Comparison of ENCODE assay signal across 14 cellular contexts in genomic region chr4:102268355-102268754, GRCh38.
DNase-seq lines count a peak whose midpoint lies in the region; ATAC-seq and TF ChIP-seq lines count a peak whose summit lies in the region.
"Had no signal": no experiment of that assay in that cellular context is flagged by ENCODE, and none has a peak within 500 bp of the region (broad histone marks: within the 10 kb centered on the region; RNA-seq: fewer than 3 reads in every experiment).

No MANE protein-coding gene starts in this region.

- peak overlapping the region; percentile 19 for H3K27ac Mint-ChIP-seq in MCF 10A (ENCODE audit: low read depth, unreplicated experiment)

- no peaks in the 10 kb centered on the region for H3K27me3 ChIP-seq in mammary epithelial cell (ENCODE audit: insufficient read depth, low read length)
- no peaks in the 10 kb centered on the region for H3K27me3 ChIP-seq in vagina
- no peaks in the 10 kb centered on the region for H3K27me3 ChIP-seq in heart right ventricle
- H3K27me3 ChIP-seq: BLaER1 had no signal

- in situ Hi-C loops in mammary epithelial cell (cut with MboI; ENCODE audit: low sequenced_read_pairs in 2 of 2) = no loop called here

- no peak for TF ChIP-seq POLR2A in vagina (IDR thresholded peaks at IDR 0.05)

- H3K9me3 ChIP-seq in mammary epithelial cell (replicated peaks; ENCODE audit: insufficient read depth, low read length) (no peaks in the 10 kb centered on the region), vagina (no peaks in the 10 kb centered on the region), heart right ventricle (no peaks in the 10 kb centered on the region)
- H3K9me3 ChIP-seq: BLaER1, HAP-1 had no signal

- H3K4me1 Mint-ChIP-seq in MCF 10A (ENCODE audit: insufficient read depth, unreplicated experiment) = no peaks in the 10 kb centered on the region

- H3K27ac ChIP-seq in mammary epithelial cell (ENCODE audit: insufficient read depth, low read depth, low read length) (no peak overlapping the region), vagina (no peak overlapping the region), heart right ventricle (no peak overlapping the region)
- H3K27ac ChIP-seq: 22Rv1, BLaER1 had no signal

- H3K36me3 ChIP-seq in mammary epithelial cell (ENCODE audit: insufficient read depth, low read length) (no peaks in the 10 kb centered on the region), vagina (no peaks in the 10 kb centered on the region), heart right ventricle (peaks cover 0 to 12% (median 0%) of the 10 kb centered on the region in 9 donors)
- H3K36me3 ChIP-seq: HAP-1 had no signal

- no peak overlapping the region for H3K4me2 ChIP-seq in mammary epithelial cell (ENCODE audit: insufficient read depth, low read depth, low read length)
- H3K4me2 ChIP-seq: BLaER1 had no signal

- H3K36me3 Mint-ChIP-seq in MCF 10A (ENCODE audit: insufficient read depth, unreplicated experiment) = peaks cover 65% of the 10 kb centered on the region

- H3K27me3 Mint-ChIP-seq in MCF 10A (ENCODE audit: insufficient read depth, unreplicated experiment) = no peaks in the 10 kb centered on the region
- H3K27me3 Mint-ChIP-seq: CD8-positive, alpha-beta memory T cell had no signal

- dilution Hi-C loops in mammary epithelial cell (cut with HindIII; ENCODE audit: low sequenced_read_pairs) = no loop called here

- ATAC-seq in GM19351 (IDR thresholded peaks at IDR 0.05; ENCODE audit: unreplicated experiment) (no peak), heart right ventricle (no peak)

- H3K9me3 Mint-ChIP-seq in MCF 10A (ENCODE audit: unreplicated experiment) = no peaks in the 10 kb centered on the region
- H3K9me3 Mint-ChIP-seq: CD8-positive, alpha-beta memory T cell had no signal

- H3K4me3 Mint-ChIP-seq in MCF 10A (ENCODE audit: unreplicated experiment) = no peak overlapping the region
- H3K4me3 Mint-ChIP-seq: CD8-positive, alpha-beta memory T cell had no signal

- H2AFZ ChIP-seq in mammary epithelial cell (ENCODE audit: low read depth, low read length) = no peak overlapping the region

- POLR2A ChIA-PET in MCF 10A (lab: Yijun Ruan, JAX) = interaction anchor here (0.6 to 0.7 kb wide), 2 partner anchors 920 to 1372 kb away, joined by 3 read pairs; no protein-coding TSS in a partner anchor

- DNase-seq in MCF 10A (ENCODE audit: unreplicated experiment) (no peak), mammary epithelial cell (no peak), choroid plexus epithelial cell (ENCODE audit: low read depth) (peak; percentile 8), kidney glomerular epithelial cell (lab: John Stamatoyannopoulos, UW) (peak; percentile 22), vagina (ENCODE audit: extremely low spot score in 2 of 2) (no peak), SK-N-DZ (ENCODE audit: low spot score) (no peak), heart right ventricle (no peak)
- DNase-seq: AML-193; CD8-positive, alpha-beta memory T cell; DMS 273 treated with DMSO at 0.1 percent for 48 hours had no signal

- H3K4me3 ChIP-seq in mammary epithelial cell (replicated peaks in 1 of 3; ENCODE audit: insufficient read depth in 1 of 3, low read depth in 2 of 3, low read length in 3 of 3) = no peak overlapping the region
- no peak overlapping the region for H3K4me3 ChIP-seq in choroid plexus epithelial cell (ENCODE audit: low read depth, low read length)
- H3K4me3 ChIP-seq in vagina = no peak overlapping the region
- no peak overlapping the region for H3K4me3 ChIP-seq in heart right ventricle
- H3K4me3 ChIP-seq: BLaER1, HAP-1 had no signal

- no TSS peak for BruUV-seq in MCF 10A (replicated peaks; lab: Mats Ljungman, UMichigan)
- BruUV-seq in mammary epithelial cell (replicated peaks; lab: Mats Ljungman, UMichigan) = no TSS peak

- no peaks in the 10 kb centered on the region for H4K20me1 ChIP-seq in mammary epithelial cell (ENCODE audit: insufficient read depth, low read length)
- H4K20me1 ChIP-seq: BLaER1 had no signal

- no peaks in the 10 kb centered on the region for H3K79me2 ChIP-seq in mammary epithelial cell (ENCODE audit: insufficient read depth, low read length)

- H3K4me1 ChIP-seq in mammary epithelial cell (ENCODE audit: insufficient read depth, low read length) = no peaks in the 10 kb centered on the region
- H3K4me1 ChIP-seq in vagina = no peaks in the 10 kb centered on the region
- no peaks in the 10 kb centered on the region for H3K4me1 ChIP-seq in heart right ventricle
- H3K4me1 ChIP-seq: BLaER1, HAP-1 had no signal

- CTCF ChIA-PET in MCF 10A (lab: Yijun Ruan, JAX) (no interaction called here), mammary epithelial cell (lab: Charles Lee; ENCODE audit: low non-redundant PET) (no interaction called here)

- TF ChIP-seq CTCF in MCF 10A (IDR thresholded peaks at IDR 0.05; ENCODE audit: unreplicated experiment) (no peak), mammary epithelial cell (conservative IDR thresholded peaks at IDR 0.05 in 1 of 2, IDR thresholded peaks at IDR 0.05 in 1 of 2; ENCODE audit: extremely low read depth in 1 of 2, insufficient read depth in 1 of 2, low read depth in 1 of 2, low read length in 2 of 2) (no peak), choroid plexus epithelial cell (conservative IDR thresholded peaks at IDR 0.05; ENCODE audit: low read depth, low read length) (no peak), vagina (IDR thresholded peaks at IDR 0.05) (no peak), heart right ventricle (IDR thresholded peaks at IDR 0.05) (no peak)

- intact Hi-C loops in MCF 10A (cut with micrococcal nuclease) (no loop called here), mammary epithelial cell (cut with micrococcal nuclease) (loop anchor here (10.0 kb wide), 1 partner anchor 924 kb away; the partner anchor contains the start of gene PPP3CA), vagina (cut with DNase I) (no loop called here), heart right ventricle (cut with DNase I) (loop anchor here in 1 of 10 donors (10.0 kb wide), 1 partner anchor 1114 kb away; no protein-coding TSS in a partner anchor)

- H3K9ac ChIP-seq in mammary epithelial cell (ENCODE audit: insufficient read depth, low read length) = no peak overlapping the region
- H3K9ac ChIP-seq: BLaER1 had no signal

Comparison
In these comparisons a context has a peak if more than half of its experiments do, and no peak if none do; other contexts are left out.
1. DNase-seq: peak in choroid plexus epithelial cell (single experiment) and kidney glomerular epithelial cell (single experiment); none in MCF 10A (single experiment), mammary epithelial cell (single experiment), vagina (0 of 2), SK-N-DZ (single experiment) and heart right ventricle (0 of 2).